In genomic region chr9:99411479-99412100, GRCh38 we compare ENCODE assay signal across 26 cellular contexts.
DNase-seq lines count a peak whose midpoint lies in the region; ATAC-seq, FAIRE-seq and TF ChIP-seq lines count a peak whose summit lies in the region.
"Had no signal": no experiment of that assay in that cellular context is flagged by ENCODE, and none has a peak within 500 bp of the region (broad histone marks: within the 10 kb centered on the region; RNA-seq: fewer than 3 reads in every experiment).

No MANE protein-coding gene starts in this region.

- H3K4ac ChIP-seq in mesenchymal stem cell (ENCODE audit: low read depth in 1 of 2, low read length in 2 of 2): no peak overlapping the region

- H3K36me3 Mint-ChIP-seq in GM23338 (ENCODE audit: low read depth): no peaks in the 10 kb centered on the region
- H3K36me3 Mint-ChIP-seq: activated naive CD8-positive, alpha-beta T cell; CD4-positive, alpha-beta memory T cell had no signal

- 6% methylated on average over 8 of the region's 8 CpGs for WGBS in K562 (ENCODE audit: insufficient coverage, low coverage, missing lambda C conversion rate)
- WGBS in mesenchymal stem cell: 39% methylated on average over 8 of the region's 8 CpGs
- 74% methylated on average over 8 of the region's 8 CpGs for WGBS in prostate gland

- no peaks in the 10 kb centered on the region for H3K4me1 ChIP-seq in GM23338 (ENCODE audit: insufficient read depth)
- no peaks in the 10 kb centered on the region for H3K4me1 ChIP-seq in K562 (replicated peaks in 1 of 2; ENCODE audit: control insufficient read depth in 2 of 2, insufficient read depth in 2 of 2, low read length in 2 of 2)
- H3K4me1 ChIP-seq in mesenchymal stem cell (ENCODE audit: control insufficient read depth, insufficient read depth, low read depth, low read length): no peaks in the 10 kb centered on the region
- H3K4me1 ChIP-seq in prostate gland (replicated peaks): no peaks in the 10 kb centered on the region
- H3K4me1 ChIP-seq: testis, vagina had no signal

- H3K4me3 ChIP-seq in GM23338 (no peak overlapping the region), K562 (no peak overlapping the region), mesenchymal stem cell (ENCODE audit: insufficient read depth in 1 of 2, low read depth in 1 of 2, low read length in 2 of 2) (no peak overlapping the region), prostate gland (no peak overlapping the region), MG63 (no peak overlapping the region)
- H3K4me3 ChIP-seq: SJSA1, testis, vagina had no signal

- no peak overlapping the region for H4K91ac ChIP-seq in mesenchymal stem cell (ENCODE audit: low read length)

- H3K4me3 Mint-ChIP-seq in GM23338: no peak overlapping the region; the same call in 2 of the 3 replicates
- H3K4me3 Mint-ChIP-seq: activated CD4-positive, alpha-beta T cell treated with anti-CD3 and anti-CD28 coated beads, Interleukin-2, amount 10 ng/mL, durations not matched to agents 7 days and 5 days; activated naive CD8-positive, alpha-beta T cell; activated T-helper 17 cell treated with anti-CD3 and anti-CD28 coated beads, Interleukin-2, amount 50 U/mL, for 72 hours; CD4-positive, alpha-beta memory T cell; central memory CD8-positive, alpha-beta T cell; HFFc6 had no signal

- H3K27me3 ChIP-seq in GM23338 (ENCODE audit: insufficient read depth) (no peaks in the 10 kb centered on the region), K562 (ENCODE audit: control insufficient read depth in 2 of 2, insufficient read depth in 2 of 2, low read length in 2 of 2) (peaks cover 0 to 4% of the 10 kb centered on the region in 2 experiments; a peak in 1 of 5 replicates), mesenchymal stem cell (ENCODE audit: control insufficient read depth in 1 of 2, insufficient read depth in 1 of 2, low read length in 2 of 2) (no peaks in the 10 kb centered on the region), prostate gland (replicated peaks; ENCODE audit: insufficient read depth) (no peaks in the 10 kb centered on the region), MG63 (no peaks in the 10 kb centered on the region)
- H3K27me3 ChIP-seq: SJSA1, testis, vagina had no signal

- no peak overlapping the region for H2BK120ac ChIP-seq in mesenchymal stem cell (ENCODE audit: low read depth, low read length)

- DNase-seq in GM23338 (ENCODE audit: low spot score): peak; percentile 27
- DNase-seq in NCI-H446 treated with DMSO at 0.1 percent for 48 hours (lab: John Stamatoyannopoulos, UW): peak; percentile 11
- no peak for DNase-seq in K562 (ENCODE audit: extremely low read depth in 1 of 4, low spot score in 3 of 4)
- peak; percentile 80 for DNase-seq in mesenchymal stem cell
- DNase-seq in prostate gland (ENCODE audit: low spot score): no peak
- no peak for DNase-seq in MG63
- DNase-seq: activated CD4-positive, alpha-beta T cell treated with anti-CD3 and anti-CD28 coated beads, Interleukin-2, amount 10 ng/mL, durations not matched to agents 7 days and 5 days; CD4-positive, alpha-beta memory T cell; NCI-H1105; NCI-H2107; NCI-H774; nucleus accumbens; stimulated activated CD4-positive, alpha-beta T cell treated with anti-CD3 and anti-CD28 coated beads, Interleukin-4, amount 100 ng/mL, for 1 hour; stimulated activated naive CD4-positive, alpha-beta T cell; T-helper 2 cell; testis had no signal

- H3K27ac ChIP-seq in GM23338 (ENCODE audit: low read depth) (no peak overlapping the region), K562 (ENCODE audit: extremely low read depth, low read depth, low read length) (no peak overlapping the region), mesenchymal stem cell (ENCODE audit: low read length, poor library complexity, severe bottlenecking) (no peak overlapping the region), prostate gland (no peak overlapping the region)
- H3K27ac ChIP-seq: epithelial cell of prostate, SJSA1, testis, vagina had no signal

- TF ChIP-seq RAD21 in K562 (CRISPR knock-in tag; conservative IDR thresholded peaks at IDR 0.05 in 1 of 2, IDR thresholded peaks at IDR 0.05 in 1 of 2): no peak

- no peaks in the 10 kb centered on the region for H3K9me3 ChIP-seq in K562 (replicated peaks; ENCODE audit: control insufficient read depth, insufficient read depth, low read depth, low read length)
- H3K9me3 ChIP-seq in mesenchymal stem cell (ENCODE audit: control insufficient read depth, low read length): peaks cover 4% of the 10 kb centered on the region
- H3K9me3 ChIP-seq in prostate gland: no peaks in the 10 kb centered on the region
- H3K9me3 ChIP-seq in MG63: no peaks in the 10 kb centered on the region
- H3K9me3 ChIP-seq: SJSA1, testis, vagina had no signal

- in situ Hi-C loops in K562 (cut with MboI): no loop called here

- H2BK15ac ChIP-seq in mesenchymal stem cell (ENCODE audit: low read depth, poor library complexity, severe bottlenecking): no peak overlapping the region

- POLR2A ChIA-PET in K562 (lab: Yijun Ruan, JAX): interaction anchor here (0.5 to 1.2 kb wide), 2 partner anchors 8 to 907 kb away, joined by 4 to 5 read pairs; no protein-coding TSS in a partner anchor

- H3K27ac Mint-ChIP-seq in GM23338: no peak overlapping the region
- H3K27ac Mint-ChIP-seq: activated CD4-positive, alpha-beta T cell treated with anti-CD3 and anti-CD28 coated beads, Interleukin-2, amount 10 ng/mL, durations not matched to agents 7 days and 5 days; activated naive CD8-positive, alpha-beta T cell; activated T-helper 17 cell treated with anti-CD3 and anti-CD28 coated beads, Interleukin-2, amount 50 U/mL, for 72 hours; CD4-positive, alpha-beta memory T cell; HFFc6 had no signal

- no peak overlapping the region for H2BK5ac ChIP-seq in mesenchymal stem cell (ENCODE audit: low read depth, low read length, poor library complexity, severe bottlenecking)

- H2AFZ ChIP-seq in GM23338 (peak overlapping the region; percentile 74; the same call in 1 of the 2 replicates), K562 (ENCODE audit: low read depth, low read length) (no peak overlapping the region), mesenchymal stem cell (ENCODE audit: low read depth, low read length) (no peak overlapping the region)

- TF ChIP-seq POLR2A in K562 (conservative IDR thresholded peaks at IDR 0.05) (no peak), prostate gland (IDR thresholded peaks at IDR 0.05) (no peak)

- TF ChIP-seq CTCF in GM23338 (conservative IDR thresholded peaks at IDR 0.05; ENCODE audit: low read depth in 2 of 2) (no peak), K562 (IDR thresholded peaks at IDR 0.05 in 2 of 3, conservative IDR thresholded peaks at IDR 0.05 in 1 of 3; ENCODE audit: insufficient read depth in 2 of 3, low read depth in 1 of 3, low read length in 3 of 3) (no peak), prostate gland (IDR thresholded peaks at IDR 0.05) (no peak)

- no peak overlapping the region for H2AK5ac ChIP-seq in mesenchymal stem cell (ENCODE audit: low read length, severe bottlenecking)

- CTCF ChIA-PET in K562 (lab: Yijun Ruan, JAX; ENCODE audit: low intra/inter-chr PET ratio): no interaction called here

- peaks cover 13% of the 10 kb centered on the region for H3K4me1 Mint-ChIP-seq in GM23338
- H3K4me1 Mint-ChIP-seq: activated T-helper 17 cell treated with anti-CD3 and anti-CD28 coated beads, Interleukin-2, amount 50 U/mL, for 72 hours; CD4-positive, alpha-beta memory T cell; central memory CD8-positive, alpha-beta T cell had no signal

- no peaks in the 10 kb centered on the region for H3K79me1 ChIP-seq in mesenchymal stem cell (replicated peaks; ENCODE audit: low read length, poor library complexity, severe bottlenecking)

- H4K8ac ChIP-seq in mesenchymal stem cell (ENCODE audit: low read length): no peak overlapping the region

- H3K9me3 Mint-ChIP-seq in GM23338: no peaks in the 10 kb centered on the region
- H3K9me3 Mint-ChIP-seq: activated CD4-positive, alpha-beta T cell treated with anti-CD3 and anti-CD28 coated beads, Interleukin-2, amount 10 ng/mL, durations not matched to agents 7 days and 5 days; activated T-helper 17 cell treated with anti-CD3 and anti-CD28 coated beads, Interleukin-2, amount 50 U/mL, for 72 hours; central memory CD8-positive, alpha-beta T cell had no signal

- intact Hi-C loops in K562 (cut with micrococcal nuclease) (no loop called here), prostate gland (cut with DNase I) (no loop called here)

- H4K20me1 ChIP-seq in GM23338 (replicated peaks; ENCODE audit: insufficient read depth) (no peaks in the 10 kb centered on the region), K562 (replicated peaks; ENCODE audit: control insufficient read depth, insufficient read depth, low read length) (no peaks in the 10 kb centered on the region)

- H3K9me1 ChIP-seq in K562 (ENCODE audit: control insufficient read depth, insufficient read depth, low read length): no peaks in the 10 kb centered on the region

- BruUV-seq in K562 (replicated peaks; lab: Mats Ljungman, UMichigan): no TSS peak

- H3K14ac ChIP-seq in mesenchymal stem cell (ENCODE audit: low read length in 2 of 2): no peak overlapping the region

- H3K18ac ChIP-seq in mesenchymal stem cell (ENCODE audit: low read depth in 1 of 2, low read length in 2 of 2): peak overlapping the region in 1 of 2 experiments; percentile 68

- H3K36me3 ChIP-seq in GM23338 (ENCODE audit: insufficient read depth) (no peaks in the 10 kb centered on the region), K562 (ENCODE audit: control insufficient read depth, insufficient read depth, low read length) (no peaks in the 10 kb centered on the region), mesenchymal stem cell (ENCODE audit: control insufficient read depth in 1 of 2, insufficient read depth in 2 of 2, low read depth in 1 of 2, low read length in 2 of 2) (no peaks in the 10 kb centered on the region), prostate gland (no peaks in the 10 kb centered on the region), MG63 (no peaks in the 10 kb centered on the region)
- H3K36me3 ChIP-seq: SJSA1, vagina had no signal

- peaks cover 3% of the 10 kb centered on the region for H3K27me3 Mint-ChIP-seq in GM23338 (ENCODE audit: insufficient read depth, low read depth, poor library complexity)
- H3K27me3 Mint-ChIP-seq: activated naive CD8-positive, alpha-beta T cell had no signal

- H3K9ac ChIP-seq in K562 (ENCODE audit: insufficient read depth in 1 of 2, low read depth in 2 of 2, low read length in 2 of 2): no peak overlapping the region
- H3K9ac ChIP-seq in mesenchymal stem cell (ENCODE audit: low read length): no peak overlapping the region

- FAIRE-seq in K562 (lab: Jason Lieb, UNC): no peak
- FAIRE-seq: astrocyte had no signal

- no peak overlapping the region for H3K23ac ChIP-seq in mesenchymal stem cell (ENCODE audit: low read length in 2 of 2)

- no peak overlapping the region for H3K4me2 ChIP-seq in GM23338
- no peak overlapping the region for H3K4me2 ChIP-seq in K562 (ENCODE audit: insufficient read depth, low read length)
- H3K4me2 ChIP-seq in mesenchymal stem cell (ENCODE audit: low read length, poor library complexity, severe bottlenecking): no peak overlapping the region

- H3K79me2 ChIP-seq in GM23338 (replicated peaks; ENCODE audit: insufficient read depth): no peaks in the 10 kb centered on the region
- no peaks in the 10 kb centered on the region for H3K79me2 ChIP-seq in K562 (ENCODE audit: control insufficient read depth, insufficient read depth, low read length)

- H3F3A ChIP-seq in GM23338 (replicated peaks; ENCODE audit: low read depth): no peaks in the 10 kb centered on the region

- H3K9me2 ChIP-seq in GM23338 (ENCODE audit: insufficient read depth): peaks cover 15% of the 10 kb centered on the region; the same call in 1 of the 2 replicates

- peak overlapping the region in 1 of 2 experiments; percentile 45 for H2BK12ac ChIP-seq in mesenchymal stem cell (ENCODE audit: low read length in 2 of 2)

- TF ChIP-seq EP300 in K562 (IDR thresholded peaks at IDR 0.05; ENCODE audit: low read length): no peak

- ATAC-seq in GM23338 (peak; percentile 63), K562 (no peak), HG03108 (IDR thresholded peaks at IDR 0.05; ENCODE audit: unreplicated experiment) (no peak)
- ATAC-seq: activated T-helper 17 cell treated with anti-CD3 and anti-CD28 coated beads, Interleukin-2, amount 50 U/mL, for 72 hours; Panc1 had no signal

Comparison
In these comparisons a context has a peak if more than half of its experiments do, and no peak if none do; other contexts are left out.
1. DNase-seq: peak in GM23338 (single experiment), NCI-H446 treated with DMSO at 0.1 percent for 48 hours (single experiment) and mesenchymal stem cell (single experiment); none in K562 (0 of 4), prostate gland (single experiment) and MG63 (single experiment).